In genomic region chr11:32113637-32114203, GRCh38 we compare ENCODE assay signal across 15 cellular contexts.
"Had no signal": no experiment of that assay in that cellular context is flagged by ENCODE, and none has a peak within 500 bp of the region (broad histone marks: within the 10 kb centered on the region; RNA-seq: fewer than 3 reads in every experiment).

No MANE protein-coding gene starts in this region.

- H3K9me3 ChIP-seq: upper lobe of right lung had no signal

- H3K4me1 ChIP-seq: upper lobe of right lung had no signal

- DNase-seq: activated CD4-positive, alpha-beta T cell treated with anti-CD3 and anti-CD28 coated beads, Interleukin-2, amount 10 ng/mL, durations not matched to agents 7 days and 5 days; activated CD8-positive, alpha-beta memory T cell treated with anti-CD3 and anti-CD28 coated beads, Interleukin-2, amount 50 U/mL, for 4 hours; activated naive CD4-positive, alpha-beta T cell treated with anti-CD3 and anti-CD28 coated beads for 36 hours; activated T-cell treated with anti-CD3 and anti-CD28 coated beads, Interleukin-2, amount 50 U/mL, for 4 hours; caudate nucleus; dorsolateral prefrontal cortex; foreskin melanocyte; hypothalamus; midbrain; stimulated activated CD4-positive, alpha-beta T cell treated with anti-CD3 and anti-CD28 coated beads, Interleukin-4, amount 100 ng/mL, for 24 hours; upper lobe of right lung had no signal

- H3K36me3 ChIP-seq: upper lobe of right lung had no signal

- H3K27me3 ChIP-seq: upper lobe of right lung had no signal

- H3K4me3 ChIP-seq: dorsolateral prefrontal cortex, lung, smooth muscle cell, upper lobe of right lung had no signal

- H3K27ac ChIP-seq: dorsolateral prefrontal cortex, epithelial cell of prostate, parathyroid adenoma, upper lobe of right lung had no signal
